In the genomic region with DNA sequence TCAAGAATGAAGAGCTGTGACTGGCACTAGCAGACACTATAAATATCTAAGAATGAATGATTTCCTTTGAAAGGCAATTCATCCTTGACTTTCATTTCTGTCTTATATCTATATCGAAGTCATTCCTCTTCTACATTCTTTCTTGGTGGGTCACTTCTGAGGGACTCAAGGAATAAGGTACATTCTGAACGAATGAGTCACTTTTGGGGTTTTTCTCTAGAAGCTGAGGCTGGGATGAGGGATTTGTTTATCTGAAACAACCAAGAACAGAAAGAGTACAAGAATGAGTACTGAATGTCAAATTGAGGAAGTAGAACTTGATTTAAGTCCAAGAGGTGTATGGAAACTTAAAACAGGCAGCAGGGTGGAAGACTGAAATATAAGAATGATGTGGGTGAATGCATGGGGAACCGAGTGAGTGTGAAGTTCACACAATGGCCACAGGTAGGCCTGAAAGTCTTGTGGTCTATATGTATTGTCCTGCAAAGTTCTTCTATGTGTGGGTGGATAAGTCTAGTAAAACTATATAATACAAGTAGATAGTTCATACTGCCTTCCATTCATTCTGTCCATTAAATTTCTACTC, we compare ENCODE assay signal across 10 cellular contexts.
DNase-seq lines count a peak whose midpoint lies in the region; ATAC-seq, FAIRE-seq and TF ChIP-seq lines count a peak whose summit lies in the region.
"Had no signal": no experiment of that assay in that cellular context is flagged by ENCODE, and none has a peak within 500 bp of the region (broad histone marks: within the 10 kb centered on the region; RNA-seq: fewer than 3 reads in every experiment).

No MANE protein-coding gene starts in this region.

- H3K4me3 ChIP-seq in GM12865 (ENCODE audit: low read depth, low read length) (no peak overlapping the region), right cardiac atrium (ENCODE audit: low read length) (no peak overlapping the region)

- FAIRE-seq in H54 (lab: Jason Lieb, UNC): peak; percentile 69

- TF ChIP-seq POLR2A in H54 (IDR thresholded peaks at IDR 0.05; ENCODE audit: low read depth, low read length): no peak

- no peak overlapping the region for H3K27ac ChIP-seq in right cardiac atrium (ENCODE audit: low read length)

- 76% methylated on average over 3 of the region's 3 CpGs for WGBS in right cardiac atrium

- no peak for ATAC-seq in right cardiac atrium
- ATAC-seq: activated CD4-positive, CD25-positive, alpha-beta regulatory T cell treated with anti-CD3 and anti-CD28 coated beads, Interleukin-2, amount 50 U/mL, for 24 hours had no signal

- H3K27me3 ChIP-seq in right cardiac atrium (ENCODE audit: control insufficient read depth, insufficient read depth): no peaks in the 10 kb centered on the region

- intact Hi-C loops in right cardiac atrium (cut with DNase I): no loop called here

- DNase-seq in GM12865 (ENCODE audit: low read depth) (peak; percentile 24), H54 (ENCODE audit: insufficient read length, low spot score) (peak; percentile 4), HS-5 (ENCODE audit: low read depth) (peak; percentile 48), fibroblast of the conjunctiva (ENCODE audit: low read depth) (peak; percentile 34), NOMO-1 treated with dmso at 0.1 percent for 144 hours (lab: John Stamatoyannopoulos, UW; ENCODE audit: unreplicated experiment) (no peak), SIG-M5 (lab: John Stamatoyannopoulos, UW) (no peak), cortex of kidney (lab: John Stamatoyannopoulos, UW) (no peak), right cardiac atrium (no peak)
- DNase-seq: C1 segment of cervical spinal cord had no signal

- no peaks in the 10 kb centered on the region for H3K4me1 ChIP-seq in right cardiac atrium (ENCODE audit: control insufficient read depth, insufficient read depth, low read length)

- TF ChIP-seq CTCF in GM12865 (IDR thresholded peaks at IDR 0.05; ENCODE audit: insufficient read depth, low read depth, low read length, missing control alignments): no peak

- H3K9me3 ChIP-seq in right cardiac atrium (ENCODE audit: control insufficient read depth, low read length): no peaks in the 10 kb centered on the region

Comparison
In these comparisons a context has a peak if more than half of its experiments do, and no peak if none do; other contexts are left out.
1. DNase-seq: peak in GM12865 (single experiment), H54 (single experiment), HS-5 (single experiment) and fibroblast of the conjunctiva (single experiment); none in NOMO-1 treated with dmso at 0.1 percent for 144 hours (single experiment), SIG-M5 (single experiment), cortex of kidney (single experiment) and right cardiac atrium (0 of 3).